38 cellular contexts compared by ENCODE assay signal in genomic region chr6:23736577-23736976, GRCh38.
"Had no signal": no experiment of that assay in that cellular context is flagged by ENCODE, and none has a peak within 500 bp of the region (broad histone marks: within the 10 kb centered on the region; RNA-seq: fewer than 3 reads in every experiment).

No MANE protein-coding gene starts in this region.

- H3K9me3 Mint-ChIP-seq: activated naive CD4-positive, alpha-beta T cell treated with anti-CD3 and anti-CD28 coated beads for 36 hours; activated naive CD4-positive, alpha-beta T cell treated with anti-CD3 and anti-CD28 coated beads, Interleukin-2, amount 50 U/mL, for 24 hours; activated naive CD8-positive, alpha-beta T cell treated with anti-CD3 and anti-CD28 coated beads for 36 hours; activated naive CD8-positive, alpha-beta T cell treated with anti-CD3 and anti-CD28 coated beads, Interleukin-2, amount 50 U/mL, for 24 hours; activated T-cell treated with anti-CD3 and anti-CD28 coated beads, Interleukin-2, amount 50 U/mL, for 24 hours; activated T-cell treated with anti-CD3 and anti-CD28 coated beads, Interleukin-2, amount 50 U/mL, for 72 hours; activated T-helper 1 cell treated with anti-CD3 and anti-CD28 coated beads, Interleukin-12 subunit alpha, Interleukin-12 subunit beta, Interleukin-2, Interleukin-4 antibody, amounts not matched to agents 30 ng/mL and 10 ng/mL and 1 ng/mL, durations not matched to agents 14 hours and 24 hours and 36 hours; activated T-helper 2 cell treated with anti-CD3 and anti-CD28 coated beads, Interferon-gamma antibody, Interleukin-2, Interleukin-4, amounts not matched to agents 10 μg/mL and 5 μg/mL and 100 μg/mL, durations not matched to agents 14 hours and 24 hours and 36 hours had no signal

- H3K4me3 Mint-ChIP-seq: activated naive CD4-positive, alpha-beta T cell treated with anti-CD3 and anti-CD28 coated beads for 36 hours; activated naive CD4-positive, alpha-beta T cell treated with anti-CD3 and anti-CD28 coated beads, Interleukin-2, amount 10 ng/mL, durations not matched to agents 7 days and 5 days; activated naive CD4-positive, alpha-beta T cell treated with anti-CD3 and anti-CD28 coated beads, Interleukin-2, amount 50 U/mL, for 24 hours; activated naive CD8-positive, alpha-beta T cell; activated naive CD8-positive, alpha-beta T cell treated with anti-CD3 and anti-CD28 coated beads for 36 hours; activated naive CD8-positive, alpha-beta T cell treated with anti-CD3 and anti-CD28 coated beads, Interleukin-2, amount 10 ng/mL, durations not matched to agents 7 days and 5 days; activated naive CD8-positive, alpha-beta T cell treated with anti-CD3 and anti-CD28 coated beads, Interleukin-2, amount 50 U/mL, for 24 hours; activated T-cell treated with anti-CD3 and anti-CD28 coated beads, Interleukin-2, amount 50 U/mL, for 24 hours; activated T-cell treated with anti-CD3 and anti-CD28 coated beads, Interleukin-2, amount 50 U/mL, for 4 hours; activated T-cell treated with anti-CD3 and anti-CD28 coated beads, Interleukin-2, amount 50 U/mL, for 72 hours; activated T-helper 1 cell treated with anti-CD3 and anti-CD28 coated beads, Interleukin-12 subunit alpha, Interleukin-12 subunit beta, Interleukin-2, Interleukin-4 antibody, amounts not matched to agents 30 ng/mL and 10 ng/mL and 1 ng/mL, durations not matched to agents 14 hours and 24 hours and 36 hours; activated T-helper 17 cell treated with anti-CD3 and anti-CD28 coated beads, Interleukin-2, amount 50 U/mL, for 72 hours; brain; central memory CD8-positive, alpha-beta T cell had no signal

- H3K36me3 Mint-ChIP-seq: activated naive CD4-positive, alpha-beta T cell treated with anti-CD3 and anti-CD28 coated beads, Interleukin-2, amount 10 ng/mL, durations not matched to agents 7 days and 5 days; activated naive CD4-positive, alpha-beta T cell treated with anti-CD3 and anti-CD28 coated beads, Interleukin-2, amount 50 U/mL, for 24 hours; activated naive CD4-positive, alpha-beta T cell treated with anti-CD3 and anti-CD28 coated beads, Interleukin-2, amount 50 U/mL, for 72 hours; activated naive CD8-positive, alpha-beta T cell; activated naive CD8-positive, alpha-beta T cell treated with anti-CD3 and anti-CD28 coated beads for 36 hours; activated naive CD8-positive, alpha-beta T cell treated with anti-CD3 and anti-CD28 coated beads, Interleukin-2, amount 10 ng/mL, durations not matched to agents 7 days and 5 days; brain had no signal

- H3K4me3 ChIP-seq: adrenal gland, ascending aorta, body of pancreas, cardiac muscle cell had no signal

- H3K4me1 ChIP-seq: adrenal gland, ascending aorta, body of pancreas had no signal

- H3K36me3 ChIP-seq: adrenal gland, ascending aorta, brain microvascular endothelial cell, cardiac muscle cell had no signal

- H3K27me3 ChIP-seq: adrenal gland, ascending aorta, body of pancreas, brain microvascular endothelial cell, cardiac muscle cell had no signal

- ATAC-seq: activated naive CD4-positive, alpha-beta T cell treated with anti-CD3 and anti-CD28 coated beads, Interleukin-2, amount 50 U/mL, for 72 hours; activated naive CD8-positive, alpha-beta T cell treated with anti-CD3 and anti-CD28 coated beads, Interleukin-2, amount 50 U/mL, for 24 hours; activated T-cell treated with anti-CD3 and anti-CD28 coated beads, Interleukin-2, amount 50 U/mL, for 4 hours; activated T-cell treated with anti-CD3 and anti-CD28 coated beads, Interleukin-2, amount 50 U/mL, for 72 hours; activated T-helper 17 cell treated with anti-CD3 and anti-CD28 coated beads, Interleukin-2, amount 50 U/mL, for 72 hours; body of pancreas had no signal

- H3K27me3 Mint-ChIP-seq: activated naive CD4-positive, alpha-beta T cell treated with anti-CD3 and anti-CD28 coated beads, Interleukin-2, amount 10 ng/mL, durations not matched to agents 7 days and 5 days; activated naive CD4-positive, alpha-beta T cell treated with anti-CD3 and anti-CD28 coated beads, Interleukin-2, amount 50 U/mL, for 24 hours; activated naive CD8-positive, alpha-beta T cell; activated naive CD8-positive, alpha-beta T cell treated with anti-CD3 and anti-CD28 coated beads for 36 hours; activated naive CD8-positive, alpha-beta T cell treated with anti-CD3 and anti-CD28 coated beads, Interleukin-2, amount 10 ng/mL, durations not matched to agents 7 days and 5 days; activated naive CD8-positive, alpha-beta T cell treated with anti-CD3 and anti-CD28 coated beads, Interleukin-2, amount 50 U/mL, for 24 hours; activated T-cell treated with anti-CD3 and anti-CD28 coated beads, Interleukin-2, amount 50 U/mL, for 24 hours; activated T-helper 17 cell treated with anti-CD3 and anti-CD28 coated beads, Interleukin-2, amount 50 U/mL, for 72 hours; brain; central memory CD8-positive, alpha-beta T cell had no signal

- H3K27ac ChIP-seq: adrenal gland, ascending aorta, body of pancreas, brain microvascular endothelial cell, cardiac muscle cell had no signal

- H3K4me1 Mint-ChIP-seq: activated naive CD4-positive, alpha-beta T cell treated with anti-CD3 and anti-CD28 coated beads, Interleukin-2, amount 10 ng/mL, durations not matched to agents 7 days and 5 days; activated naive CD4-positive, alpha-beta T cell treated with anti-CD3 and anti-CD28 coated beads, Interleukin-2, amount 50 U/mL, for 24 hours; activated naive CD8-positive, alpha-beta T cell treated with anti-CD3 and anti-CD28 coated beads for 36 hours; activated naive CD8-positive, alpha-beta T cell treated with anti-CD3 and anti-CD28 coated beads, Interleukin-2, amount 10 ng/mL, durations not matched to agents 7 days and 5 days; activated naive CD8-positive, alpha-beta T cell treated with anti-CD3 and anti-CD28 coated beads, Interleukin-2, amount 50 U/mL, for 24 hours; activated T-helper 17 cell treated with anti-CD3 and anti-CD28 coated beads, Interleukin-2, amount 50 U/mL, for 72 hours; central memory CD8-positive, alpha-beta T cell had no signal

- H3K9me3 ChIP-seq: adrenal gland, ascending aorta, body of pancreas had no signal

- DNase-seq: activated effector memory CD4-positive, alpha-beta T cell treated with anti-CD3 and anti-CD28 coated beads, Interleukin-2, amount 50 U/mL, for 16 hours; activated effector memory CD4-positive, alpha-beta T cell treated with Interleukin-2 at 50 U/mL for 16 hours; activated gamma-delta T cell; activated gamma-delta T cell treated with Interleukin-2 at 50 U/mL for 16 hours; activated naive CD4-positive, alpha-beta T cell; activated naive CD4-positive, alpha-beta T cell treated with anti-CD3 and anti-CD28 coated beads for 36 hours; activated naive CD4-positive, alpha-beta T cell treated with anti-CD3 and anti-CD28 coated beads, Interleukin-2, amount 10 ng/mL, durations not matched to agents 7 days and 5 days; activated naive CD4-positive, alpha-beta T cell treated with anti-CD3 and anti-CD28 coated beads, Interleukin-2, amount 50 U/mL, for 16 hours; activated naive CD4-positive, alpha-beta T cell treated with Interleukin-2 at 50 U/mL for 16 hours; activated naive CD8-positive, alpha-beta T cell treated with anti-CD3 and anti-CD28 coated beads for 36 hours; activated naive CD8-positive, alpha-beta T cell treated with anti-CD3 and anti-CD28 coated beads, Interleukin-2, amount 10 ng/mL, durations not matched to agents 7 days and 5 days; activated naive CD8-positive, alpha-beta T cell treated with anti-CD3 and anti-CD28 coated beads, Interleukin-2, amount 50 U/mL, for 24 hours; activated T-cell treated with anti-CD3 and anti-CD28 coated beads for 4 hours; activated T-cell treated with anti-CD3 and anti-CD28 coated beads, Interleukin-2, amount 50 U/mL, for 1 hour; activated T-cell treated with anti-CD3 and anti-CD28 coated beads, Interleukin-2, amount 50 U/mL, for 24 hours; activated T-cell treated with anti-CD3 and anti-CD28 coated beads, Interleukin-2, amount 50 U/mL, for 4 hours; activated T-cell treated with anti-CD3 and anti-CD28 coated beads, Interleukin-2, amount 50 U/mL, for 48 hours; activated T-cell treated with anti-CD3 and anti-CD28 coated beads, Interleukin-2, amount 50 U/mL, for 72 hours; adrenal gland; amniotic stem cell; amygdala; anterior cingulate cortex; aorta; body of pancreas; brain microvascular endothelial cell; caudate nucleus; central memory CD4-positive, alpha-beta T cell; cerebellar nuclear complex had no signal

- H3K27ac Mint-ChIP-seq: activated naive CD4-positive, alpha-beta T cell treated with anti-CD3 and anti-CD28 coated beads for 36 hours; activated naive CD4-positive, alpha-beta T cell treated with anti-CD3 and anti-CD28 coated beads, Interleukin-2, amount 10 ng/mL, durations not matched to agents 7 days and 5 days; activated naive CD4-positive, alpha-beta T cell treated with anti-CD3 and anti-CD28 coated beads, Interleukin-2, amount 50 U/mL, for 24 hours; activated naive CD4-positive, alpha-beta T cell treated with anti-CD3 and anti-CD28 coated beads, Interleukin-2, amount 50 U/mL, for 72 hours; activated naive CD8-positive, alpha-beta T cell; activated naive CD8-positive, alpha-beta T cell treated with anti-CD3 and anti-CD28 coated beads for 36 hours; activated naive CD8-positive, alpha-beta T cell treated with anti-CD3 and anti-CD28 coated beads, Interleukin-2, amount 10 ng/mL, durations not matched to agents 7 days and 5 days; activated naive CD8-positive, alpha-beta T cell treated with anti-CD3 and anti-CD28 coated beads, Interleukin-2, amount 50 U/mL, for 24 hours; activated T-cell treated with anti-CD3 and anti-CD28 coated beads, Interleukin-2, amount 50 U/mL, for 24 hours; activated T-cell treated with anti-CD3 and anti-CD28 coated beads, Interleukin-2, amount 50 U/mL, for 72 hours; activated T-helper 1 cell treated with anti-CD3 and anti-CD28 coated beads, Interleukin-12 subunit alpha, Interleukin-12 subunit beta, Interleukin-2, Interleukin-4 antibody, amounts not matched to agents 30 ng/mL and 10 ng/mL and 1 ng/mL, durations not matched to agents 14 hours and 24 hours and 36 hours; activated T-helper 17 cell treated with anti-CD3 and anti-CD28 coated beads, Interleukin-2, amount 50 U/mL, for 72 hours; activated T-helper 2 cell treated with anti-CD3 and anti-CD28 coated beads, Interferon-gamma antibody, Interleukin-2, Interleukin-4, amounts not matched to agents 10 μg/mL and 5 μg/mL and 100 μg/mL, durations not matched to agents 14 hours and 24 hours and 36 hours; brain had no signal
